ENCODE assay signal across 8 cellular contexts in the genomic region with DNA sequence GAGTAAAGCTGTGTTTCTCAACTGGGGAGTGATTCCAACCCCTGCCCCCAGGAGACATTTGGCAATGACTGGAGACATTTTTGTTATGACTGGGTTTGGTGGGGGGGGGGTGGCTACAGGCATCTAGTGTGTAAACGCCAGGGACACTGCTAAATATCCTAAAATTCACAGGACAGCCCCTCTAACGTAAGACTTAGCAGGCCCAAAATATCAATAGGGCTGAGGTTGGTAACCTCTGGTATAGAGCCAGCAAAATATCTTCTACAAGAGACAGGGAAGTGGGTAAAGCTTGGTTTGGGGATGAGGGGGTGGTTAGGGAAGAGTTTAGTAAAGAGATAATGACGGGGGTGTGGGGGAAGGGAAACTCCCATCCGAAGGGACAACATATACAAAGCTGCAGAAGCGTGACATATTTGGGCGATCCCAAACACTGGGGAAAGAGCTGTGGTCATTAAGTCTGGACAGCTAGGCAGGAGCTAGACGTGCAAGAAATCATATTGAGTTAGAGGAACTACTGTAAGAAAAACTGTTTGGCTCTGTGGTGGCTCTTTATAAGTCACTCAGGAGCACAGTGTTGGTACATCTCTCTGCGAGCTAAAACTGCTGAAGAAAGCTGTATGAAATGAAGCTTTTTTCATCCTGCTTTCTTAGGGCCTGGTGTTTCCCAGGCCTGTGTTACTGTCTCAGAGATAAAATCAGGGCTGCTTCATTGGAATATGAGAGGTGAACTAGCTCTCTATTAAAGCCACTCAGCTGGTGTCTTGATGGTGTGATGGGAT.
DNase-seq lines count a peak whose midpoint lies in the region; ATAC-seq and TF ChIP-seq lines count a peak whose summit lies in the region.

No MANE protein-coding gene starts in this region.

- DNase-seq in Kasumi-1 (lab: John Stamatoyannopoulos, UW) (peak; percentile 15 to 39), adipocyte (ENCODE audit: low read depth) (peak; percentile 8), NCI-H1930 (lab: John Stamatoyannopoulos, UW) (no peak)
- DNase-seq in NK-92 treated with Interleukin-12 subunit alpha and Interleukin-12 subunit beta, amount 100 ng/mL, for 24 hours (lab: John Stamatoyannopoulos, UW) = no peak

- no peaks in the 10 kb centered on the region for H3K9me3 ChIP-seq in adipocyte (ENCODE audit: control insufficient read depth, low read length)

- no peak for ATAC-seq in HG03159 (IDR thresholded peaks at IDR 0.05; ENCODE audit: unreplicated experiment)
- no peak for ATAC-seq in GM19455 (IDR thresholded peaks at IDR 0.05; ENCODE audit: unreplicated experiment)

- no peak overlapping the region for H3K9ac ChIP-seq in adipocyte (ENCODE audit: low read length)

- H3K4me1 Mint-ChIP-seq in nephron = no peaks in the 10 kb centered on the region

- peak; percentile 4 for TF ChIP-seq CTCF in GM12873 (IDR thresholded peaks at IDR 0.05; ENCODE audit: insufficient read depth, low read depth, low read length, missing control alignments)
- TF ChIP-seq CTCF in nephron (IDR thresholded peaks at IDR 0.05; ENCODE audit: unreplicated experiment in 3 of 3) = no peak

- H3K36me3 Mint-ChIP-seq in nephron (ENCODE audit: low read depth) = peaks cover 3% of the 10 kb centered on the region

- H3K4me3 Mint-ChIP-seq in nephron = no peak overlapping the region

- H3K36me3 ChIP-seq in adipocyte (ENCODE audit: control insufficient read depth, insufficient read depth, low read length, severe bottlenecking) = peaks cover 10% of the 10 kb centered on the region

- no peaks in the 10 kb centered on the region for H3K27me3 Mint-ChIP-seq in nephron (ENCODE audit: low read depth)

- no peak overlapping the region for H3K4me3 ChIP-seq in adipocyte (ENCODE audit: low read length)

- H3K27me3 ChIP-seq in adipocyte (replicated peaks; ENCODE audit: control insufficient read depth, insufficient read depth, low read length) = no peaks in the 10 kb centered on the region

- H3K4me1 ChIP-seq in adipocyte (ENCODE audit: control insufficient read depth, insufficient read depth, low read length) = peaks cover 19% of the 10 kb centered on the region

- H3K9me3 Mint-ChIP-seq in nephron = peaks cover 4% of the 10 kb centered on the region

- H3K27ac Mint-ChIP-seq in nephron = peak overlapping the region; percentile 31 to 73 (median 37)

Comparison
In these comparisons a context has a peak if more than half of its experiments do, and no peak if none do; other contexts are left out.
1. DNase-seq: peak in Kasumi-1 (2 of 2) and adipocyte (single experiment); none in NK-92 treated with Interleukin-12 subunit alpha and Interleukin-12 subunit beta, amount 100 ng/mL, for 24 hours (single experiment) and NCI-H1930 (0 of 2).